Comparison of ENCODE assay signal across 1 cellular context in genomic region chr15:75903331-75904240, GRCh38.
TF ChIP-seq lines count a peak whose summit lies in the region.

Gene FBXO22 (plus strand): TSS chr15:75903878. CDS start chr15:75903964, 86 bp downstream.

TF ChIP-seq in HEK293, 187 proteins besides CTCF, POLR2A, EP300 and RAD21 (continued from another document):
- TF ChIP-seq, protein P1, sequence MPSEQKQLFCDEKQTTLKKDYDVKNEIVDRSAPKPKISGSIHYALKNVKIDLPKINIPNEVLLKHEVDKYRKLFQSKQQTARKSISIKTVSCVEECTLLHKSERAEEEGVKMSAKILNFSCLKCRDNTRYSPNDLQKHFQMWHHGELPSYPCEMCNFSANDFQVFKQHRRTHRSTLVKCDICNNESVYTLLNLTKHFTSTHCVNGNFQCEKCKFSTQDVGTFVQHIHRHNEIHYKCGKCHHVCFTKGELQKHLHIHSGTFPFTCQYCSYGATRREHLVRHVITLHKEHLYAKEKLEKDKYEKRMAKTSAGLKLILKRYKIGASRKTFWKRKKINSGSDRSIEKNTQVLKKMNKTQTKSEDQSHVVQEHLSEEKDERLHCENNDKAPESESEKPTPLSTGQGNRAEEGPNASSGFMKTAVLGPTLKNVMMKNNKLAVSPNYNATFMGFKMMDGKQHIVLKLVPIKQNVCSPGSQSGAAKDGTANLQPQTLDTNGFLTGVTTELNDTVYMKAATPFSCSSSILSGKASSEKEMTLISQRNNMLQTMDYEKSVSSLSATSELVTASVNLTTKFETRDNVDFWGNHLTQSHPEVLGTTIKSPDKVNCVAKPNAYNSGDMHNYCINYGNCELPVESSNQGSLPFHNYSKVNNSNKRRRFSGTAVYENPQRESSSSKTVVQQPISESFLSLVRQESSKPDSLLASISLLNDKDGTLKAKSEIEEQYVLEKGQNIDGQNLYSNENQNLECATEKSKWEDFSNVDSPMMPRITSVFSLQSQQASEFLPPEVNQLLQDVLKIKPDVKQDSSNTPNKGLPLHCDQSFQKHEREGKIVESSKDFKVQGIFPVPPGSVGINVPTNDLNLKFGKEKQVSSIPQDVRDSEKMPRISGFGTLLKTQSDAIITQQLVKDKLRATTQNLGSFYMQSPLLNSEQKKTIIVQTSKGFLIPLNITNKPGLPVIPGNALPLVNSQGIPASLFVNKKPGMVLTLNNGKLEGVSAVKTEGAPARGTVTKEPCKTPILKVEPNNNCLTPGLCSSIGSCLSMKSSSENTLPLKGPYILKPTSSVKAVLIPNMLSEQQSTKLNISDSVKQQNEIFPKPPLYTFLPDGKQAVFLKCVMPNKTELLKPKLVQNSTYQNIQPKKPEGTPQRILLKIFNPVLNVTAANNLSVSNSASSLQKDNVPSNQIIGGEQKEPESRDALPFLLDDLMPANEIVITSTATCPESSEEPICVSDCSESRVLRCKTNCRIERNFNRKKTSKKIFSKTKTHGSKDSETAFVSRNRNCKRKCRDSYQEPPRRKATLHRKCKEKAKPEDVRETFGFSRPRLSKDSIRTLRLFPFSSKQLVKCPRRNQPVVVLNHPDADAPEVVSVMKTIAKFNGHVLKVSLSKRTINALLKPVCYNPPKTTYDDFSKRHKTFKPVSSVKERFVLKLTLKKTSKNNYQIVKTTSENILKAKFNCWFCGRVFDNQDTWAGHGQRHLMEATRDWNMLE (tag by site-specific recombination; conservative IDR thresholded peaks at IDR 0.05; ENCODE audit: low read depth) = peak; percentile 61
- TF ChIP-seq, protein P2, sequence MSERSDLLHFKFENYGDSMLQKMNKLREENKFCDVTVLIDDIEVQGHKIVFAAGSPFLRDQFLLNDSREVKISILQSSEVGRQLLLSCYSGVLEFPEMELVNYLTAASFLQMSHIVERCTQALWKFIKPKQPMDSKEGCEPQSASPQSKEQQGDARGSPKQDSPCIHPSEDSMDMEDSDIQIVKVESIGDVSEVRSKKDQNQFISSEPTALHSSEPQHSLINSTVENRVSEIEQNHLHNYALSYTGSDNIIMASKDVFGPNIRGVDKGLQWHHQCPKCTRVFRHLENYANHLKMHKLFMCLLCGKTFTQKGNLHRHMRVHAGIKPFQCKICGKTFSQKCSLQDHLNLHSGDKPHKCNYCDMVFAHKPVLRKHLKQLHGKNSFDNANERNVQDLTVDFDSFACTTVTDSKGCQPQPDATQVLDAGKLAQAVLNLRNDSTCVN (tag by site-specific recombination; optimal IDR thresholded peaks at IDR 0.05) = peak; percentile 85
- TF ChIP-seq PBX3 (CRISPR knock-in tag; IDR thresholded peaks at IDR 0.05) (no peak; the same call in 1 of the 2 replicates), ZNF37A (tag by site-specific recombination; IDR thresholded peaks at IDR 0.05) (no peak), KLF1 (tag by site-specific recombination; IDR thresholded peaks at IDR 0.05) (peak; percentile 80), ZSCAN30 (tag by site-specific recombination; IDR thresholded peaks at IDR 0.05) (peak; percentile 91), ZNF585B (tag by site-specific recombination; IDR thresholded peaks at IDR 0.05) (no peak), HOXA7 (CRISPR knock-in tag; IDR thresholded peaks at IDR 0.05; ENCODE audit: borderline replicate concordance) (no peak), PRDM2 (tag by site-specific recombination; IDR thresholded peaks at IDR 0.05; ENCODE audit: borderline replicate concordance) (no peak), ZNF501 (tag by site-specific recombination; IDR thresholded peaks at IDR 0.05) (peak; percentile 95), ZNF623 (tag by site-specific recombination; IDR thresholded peaks at IDR 0.05) (peak; percentile 11; the same call in 1 of the 2 replicates), ZNF324 (tag by site-specific recombination; IDR thresholded peaks at IDR 0.05) (peak; percentile 92)
